In genomic region chr1:217090073-217090911, GRCh38 we compare ENCODE assay signal across 9 cellular contexts.
DNase-seq lines count a peak whose midpoint lies in the region; ATAC-seq and TF ChIP-seq lines count a peak whose summit lies in the region.
"Had no signal": no experiment of that assay in that cellular context is flagged by ENCODE, and none has a peak within 500 bp of the region (broad histone marks: within the 10 kb centered on the region; RNA-seq: fewer than 3 reads in every experiment).

No MANE protein-coding gene starts in this region.

- H3K4me1 ChIP-seq in breast epithelium: no peaks in the 10 kb centered on the region
- peaks cover 0 to 8% (median 0%) of the 10 kb centered on the region in 4 donors for H3K4me1 ChIP-seq in right lobe of liver

- H3K27ac ChIP-seq in breast epithelium: peak overlapping the region; percentile 62 to 89
- H3K27ac ChIP-seq in right lobe of liver: no peak overlapping the region
- H3K27ac ChIP-seq: epithelial cell of prostate had no signal

- TF ChIP-seq POLR2A in breast epithelium (IDR thresholded peaks at IDR 0.05) (no peak), right lobe of liver (IDR thresholded peaks at IDR 0.05) (no peak)

- no peaks in the 10 kb centered on the region for H3K9me3 ChIP-seq in breast epithelium
- no peaks in the 10 kb centered on the region for H3K9me3 ChIP-seq in right lobe of liver

- peak; percentile 45 to 58 for DNase-seq in NCI-H2081 (lab: John Stamatoyannopoulos, UW)
- DNase-seq in NCI-H2081 treated with DMSO at 0.1 percent for 48 hours (lab: John Stamatoyannopoulos, UW): no peak
- DNase-seq in breast epithelium (ENCODE audit: low spot score in 2 of 2): no peak
- DNase-seq in right lobe of liver: no peak
- peak; percentile 60 for DNase-seq in superior temporal gyrus (ENCODE audit: extremely low spot score)
- DNase-seq in central memory CD4-positive, alpha-beta T cell: no peak
- DNase-seq in UCSD-AML1 (lab: John Stamatoyannopoulos, UW; ENCODE audit: unreplicated experiment): no peak

- H3K27me3 ChIP-seq in breast epithelium (no peaks in the 10 kb centered on the region), right lobe of liver (no peaks in the 10 kb centered on the region)

- WGBS in right lobe of liver (ENCODE audit: insufficient coverage, low coverage, low lambda C conversion rate, missing lambda C conversion rate): 15% methylated on average over 24 of the region's 24 CpGs

- no peaks in the 10 kb centered on the region for H3K36me3 ChIP-seq in breast epithelium
- no peaks in the 10 kb centered on the region for H3K36me3 ChIP-seq in right lobe of liver

- ATAC-seq in right lobe of liver: no peak
- no peak for ATAC-seq in HG02610 (IDR thresholded peaks at IDR 0.05; ENCODE audit: unreplicated experiment)

- intact Hi-C loops in breast epithelium (cut with DNase I; ENCODE audit: low total_unique reads) (no loop called here), right lobe of liver (cut with DNase I) (no loop called here)

- TF ChIP-seq CTCF in breast epithelium (IDR thresholded peaks at IDR 0.05) (no peak), right lobe of liver (IDR thresholded peaks at IDR 0.05) (no peak)

- H3K4me3 ChIP-seq in breast epithelium (peak overlapping the region; percentile 34 to 73 (median 64)), right lobe of liver (peak overlapping the region in 2 of 3 donors; percentile 20 to 42)

Comparison
In these comparisons a context has a peak if more than half of its experiments do, and no peak if none do; other contexts are left out.
1. DNase-seq: peak in NCI-H2081 (2 of 2) and superior temporal gyrus (single experiment); none in NCI-H2081 treated with DMSO at 0.1 percent for 48 hours (single experiment), breast epithelium (0 of 2), right lobe of liver (0 of 3), central memory CD4-positive, alpha-beta T cell (single experiment) and UCSD-AML1 (single experiment).
2. H3K27ac ChIP-seq: peak in breast epithelium (2 of 2); none in right lobe of liver (0 of 3).